Comparison of ENCODE assay signal across 1 cellular context in genomic region chr18:51953521-51953920, GRCh38.
TF ChIP-seq lines count a peak whose summit lies in the region.

No MANE protein-coding gene starts in this region.

TF ChIP-seq in GM12878, 131 proteins besides CTCF, POLR2A, EP300 and RAD21 (continued from another document and continues in another):
- TF ChIP-seq ZBTB4 (CRISPR knock-in tag; IDR thresholded peaks at IDR 0.05) (no peak), BHLHE40 (IDR thresholded peaks at IDR 0.05; ENCODE audit: borderline replicate concordance in 1 of 2, low read depth in 2 of 2, low read length in 1 of 2) (peak; percentile 22 to 61; a peak in 3 of 4 replicates), CREM (IDR thresholded peaks at IDR 0.05; ENCODE audit: low read depth) (peak; percentile 90), SIX5 (IDR thresholded peaks at IDR 0.05; ENCODE audit: low read depth, low read length, severe bottlenecking) (no peak), PBX3 (IDR thresholded peaks at IDR 0.05; ENCODE audit: insufficient replicate concordance, low read depth, low read length) (no peak), SUPT20H (IDR thresholded peaks at IDR 0.05; ENCODE audit: borderline replicate concordance, control insufficient read depth, low read depth, low read length) (no peak), MYB (IDR thresholded peaks at IDR 0.05; ENCODE audit: borderline replicate concordance, low read depth, low read length) (no peak), TARDBP (IDR thresholded peaks at IDR 0.05; ENCODE audit: borderline replicate concordance) (0 out of 2 replicates have a peak, but pooled peaks have one; percentile 36), ESRRA (IDR thresholded peaks at IDR 0.05; ENCODE audit: low read length) (no peak), HDAC6 (IDR thresholded peaks at IDR 0.05; ENCODE audit: unreplicated experiment) (no peak), SRF (IDR thresholded peaks at IDR 0.05; ENCODE audit: low read depth in 2 of 2, low read length in 2 of 2) (no peak), CUX1 (IDR thresholded peaks at IDR 0.05; ENCODE audit: insufficient replicate concordance, low read depth, low read length) (no peak), ZBTB33 (IDR thresholded peaks at IDR 0.05) (no peak), EGR1 (IDR thresholded peaks at IDR 0.05; ENCODE audit: borderline replicate concordance in 1 of 2, low read depth in 2 of 2, low read length in 2 of 2) (0 out of 3 replicates have a peak, but pooled peaks of 1 of the 2 experiments have one; percentile 10), TBL1XR1 (IDR thresholded peaks at IDR 0.05; ENCODE audit: low read depth, low read length) (peak; percentile 74; the same call in 1 of the 2 replicates), JUND (IDR thresholded peaks at IDR 0.05; ENCODE audit: low read depth, low read length) (no peak), DPF2 (IDR thresholded peaks at IDR 0.05) (peak; percentile 95), MLLT1 (IDR thresholded peaks at IDR 0.05) (peak; percentile 59; the same call in 1 of the 2 replicates), E2F8 (IDR thresholded peaks at IDR 0.05; ENCODE audit: low read depth, partially characterized antibody) (no peak), STAT1 (conservative IDR thresholded peaks at IDR 0.05) (no peak), CEBPB (IDR thresholded peaks at IDR 0.05; ENCODE audit: borderline replicate concordance in 1 of 2, low read depth in 2 of 2, low read length in 2 of 2) (peak in 1 of 2 experiments; percentile 86; a peak in 1 of 4 replicates), ATF7 (IDR thresholded peaks at IDR 0.05; ENCODE audit: low read depth) (peak; percentile 80), CHD4 (IDR thresholded peaks at IDR 0.05) (no peak), KLF5 (IDR thresholded peaks at IDR 0.05; ENCODE audit: partially characterized antibody) (peak; percentile 63), ZBTB40 (IDR thresholded peaks at IDR 0.05; ENCODE audit: borderline replicate concordance) (no peak), ZBED1 (IDR thresholded peaks at IDR 0.05; ENCODE audit: borderline replicate concordance) (peak; percentile 85), ZNF592 (IDR thresholded peaks at IDR 0.05) (no peak)
